Comparison of ENCODE assay signal across 8 cellular contexts in genomic region chr11:76209956-76210885, GRCh38. TPM values are rescaled to one million over a fixed set of nuclear protein-coding genes. Genes with fewer than 3 reads are reported as not detected.
DNase-seq lines count a peak whose midpoint lies in the region; ATAC-seq and TF ChIP-seq lines count a peak whose summit lies in the region.

No MANE protein-coding gene starts in this region.

- WGBS in gastroesophageal sphincter (ENCODE audit: low coverage in 1 of 2), 2 donors: 0% methylated on average over 2 to 5 of the region's 107 CpGs
- WGBS in ovary, 3 donors: 0 to 1% (median 1%) methylated on average over 65 to 107 of the region's 107 CpGs

- no TSS peak for BruUV-seq in OCI-LY7 (replicated peaks; lab: Mats Ljungman, UMichigan)

- peak overlapping the region; percentile 25 to 64 for H3K4me3 ChIP-seq in gastroesophageal sphincter
- peak overlapping the region; percentile 31 for H3K4me3 ChIP-seq in ovary
- no peak overlapping the region for H3K4me3 ChIP-seq in OCI-LY7 (ENCODE audit: low read depth, low read length, poor library complexity, severe bottlenecking)

- no peaks in the 10 kb centered on the region for H3K9me3 Mint-ChIP-seq in activated T-cell treated with anti-CD3 and anti-CD28 coated beads, Interleukin-2, amount 50 U/mL, for 4 hours

- H3K36me3 ChIP-seq in gastroesophageal sphincter (no peaks in the 10 kb centered on the region), ovary (no peaks in the 10 kb centered on the region), OCI-LY7 (ENCODE audit: insufficient read depth, low read length) (no peaks in the 10 kb centered on the region)

- H3K79me2 ChIP-seq in OCI-LY7 (ENCODE audit: insufficient read depth, low read depth, low read length): no peaks in the 10 kb centered on the region

- CTCF ChIA-PET in OCI-LY7 (lab: Charles Lee; ENCODE audit: unreplicated experiment): interaction anchor here (0.6 kb wide), 1 partner anchor 487 kb away, joined by 3 read pairs; no protein-coding TSS in a partner anchor

- no peaks in the 10 kb centered on the region for H4K20me1 ChIP-seq in OCI-LY7 (ENCODE audit: insufficient read depth, low read length)

- H3K4me1 ChIP-seq in gastroesophageal sphincter: peaks cover 0 to 60% (median 39%) of the 10 kb centered on the region in 3 donors
- peaks cover 15% of the 10 kb centered on the region for H3K4me1 ChIP-seq in ovary (ENCODE audit: insufficient read depth)
- H3K4me1 ChIP-seq in OCI-LY7 (ENCODE audit: insufficient read depth, low read length, poor library complexity, severe bottlenecking): no peaks in the 10 kb centered on the region

- TF ChIP-seq POLR2A in gastroesophageal sphincter (IDR thresholded peaks at IDR 0.05) (peak; percentile 54), ovary (IDR thresholded peaks at IDR 0.05) (peak; percentile 35)

- H3K4me2 ChIP-seq in OCI-LY7 (ENCODE audit: low read length): no peak overlapping the region

- intact Hi-C loops in ovary (cut with DNase I) (loop anchor here (2.0 to 5.0 kb wide), 4 partner anchors 25 to 302 kb away; no protein-coding TSS in a partner anchor), OCI-LY7 (cut with micrococcal nuclease; ENCODE audit: unreplicated experiment) (loop anchor here (5.0 kb wide), 1 partner anchor 313 kb away; no protein-coding TSS in a partner anchor)

- no peaks in the 10 kb centered on the region for H3K36me3 Mint-ChIP-seq in activated T-cell treated with anti-CD3 and anti-CD28 coated beads, Interleukin-2, amount 50 U/mL, for 4 hours (ENCODE audit: insufficient read depth)

- peak; percentile 10 to 11 for ATAC-seq in activated T-cell treated with anti-CD3 and anti-CD28 coated beads, Interleukin-2, amount 50 U/mL, for 4 hours
- ATAC-seq in gastroesophageal sphincter: peak; percentile 74
- no peak for ATAC-seq in GM21528 (IDR thresholded peaks at IDR 0.05; ENCODE audit: low FRiP score, unreplicated experiment)

- POLR2A ChIA-PET in OCI-LY7 (lab: Charles Lee): no interaction called here

- H3K27me3 ChIP-seq in gastroesophageal sphincter (peaks cover 56% of the 10 kb centered on the region), ovary (no peaks in the 10 kb centered on the region)

- no peaks in the 10 kb centered on the region for H3K9me2 ChIP-seq in OCI-LY7 (ENCODE audit: insufficient read depth, low read length)

- H3K27me3 Mint-ChIP-seq in activated T-cell treated with anti-CD3 and anti-CD28 coated beads, Interleukin-2, amount 50 U/mL, for 4 hours (ENCODE audit: low read depth): peaks cover 36% of the 10 kb centered on the region

- H3K9me3 ChIP-seq in gastroesophageal sphincter (no peaks in the 10 kb centered on the region), ovary (no peaks in the 10 kb centered on the region), OCI-LY7 (ENCODE audit: low read length) (no peaks in the 10 kb centered on the region)

- TF ChIP-seq CTCF in gastroesophageal sphincter (IDR thresholded peaks at IDR 0.05) (no peak), ovary (IDR thresholded peaks at IDR 0.05) (no peak), OCI-LY7 (conservative IDR thresholded peaks at IDR 0.05; ENCODE audit: low read length) (no peak)

- H3K27ac ChIP-seq in gastroesophageal sphincter (peak overlapping the region in 3 of 4 donors; percentile 32 to 73 (median 45)), ovary (no peak overlapping the region), OCI-LY7 (ENCODE audit: low read depth, low read length, poor library complexity, severe bottlenecking) (no peak overlapping the region)

- H3K4me3 Mint-ChIP-seq in activated T-cell treated with anti-CD3 and anti-CD28 coated beads, Interleukin-2, amount 50 U/mL, for 4 hours: peak overlapping the region; percentile 50

- H2AFZ ChIP-seq in OCI-LY7 (ENCODE audit: low read length): no peak overlapping the region

- DNase-seq in NCI-H1436 (lab: John Stamatoyannopoulos, UW) (peak; percentile 3), NCI-H1436 treated with DMSO at 0.1 percent for 48 hours (lab: John Stamatoyannopoulos, UW) (no peak), NCI-H128 (lab: John Stamatoyannopoulos, UW; ENCODE audit: unreplicated experiment) (peak; percentile 14), ovary (peak; percentile 75 to 88 (median 79)), OCI-LY7 (ENCODE audit: low spot score) (no peak)
- DNase-seq in activated T-cell treated with anti-CD3 and anti-CD28 coated beads, Interleukin-2, amount 50 U/mL, for 4 hours: peak; percentile 34

- H3K4me1 Mint-ChIP-seq in activated T-cell treated with anti-CD3 and anti-CD28 coated beads, Interleukin-2, amount 50 U/mL, for 4 hours (ENCODE audit: low read depth): peaks cover 17% of the 10 kb centered on the region

- no peak for TF ChIP-seq EP300 in gastroesophageal sphincter (IDR thresholded peaks at IDR 0.05)
- no peak for TF ChIP-seq EP300 in ovary (IDR thresholded peaks at IDR 0.05)

RNA-seq across cellular contexts. Expression of gene WNT11, which starts 3.9 kb away (rescaled TPM):
- total RNA-seq in activated T-cell treated with anti-CD3 and anti-CD28 coated beads, Interleukin-2, amount 50 U/mL, for 4 hours: under 1 TPM in 1 of 3 donors, not detected in 2; 0.26 TPM
- total RNA-seq in gastroesophageal sphincter (10 to 100 TPM in 1 of 4 donors, 1 to 10 TPM in 3; 2.5 to 17.1 (median 5.4) TPM), ovary (10 to 100 TPM in 1 of 7 donors, 1 to 10 TPM in 6; 2.2 to 16.4 (median 5.0) TPM), OCI-LY7 (2022) (not detected in 2 replicates)
- polyA plus RNA-seq in ovary: 1 to 10 TPM; 1.1 to 1.9 TPM
- not detected in 2 replicates for total RNA-seq in OCI-LY7 (2014; rRNA removed; shearing (Covaris generic))

Comparison
In these comparisons a context has a peak if more than half of its experiments do, and no peak if none do; other contexts are left out.
1. DNase-seq: peak in NCI-H1436 (single experiment), NCI-H128 (single experiment), activated T-cell treated with anti-CD3 and anti-CD28 coated beads, Interleukin-2, amount 50 U/mL, for 4 hours (single experiment) and ovary (5 of 5); none in NCI-H1436 treated with DMSO at 0.1 percent for 48 hours (single experiment) and OCI-LY7 (single experiment).
2. H3K27ac ChIP-seq: peak in gastroesophageal sphincter (3 of 4); none in ovary (0 of 2) and OCI-LY7 (single experiment).